In the genomic region with DNA sequence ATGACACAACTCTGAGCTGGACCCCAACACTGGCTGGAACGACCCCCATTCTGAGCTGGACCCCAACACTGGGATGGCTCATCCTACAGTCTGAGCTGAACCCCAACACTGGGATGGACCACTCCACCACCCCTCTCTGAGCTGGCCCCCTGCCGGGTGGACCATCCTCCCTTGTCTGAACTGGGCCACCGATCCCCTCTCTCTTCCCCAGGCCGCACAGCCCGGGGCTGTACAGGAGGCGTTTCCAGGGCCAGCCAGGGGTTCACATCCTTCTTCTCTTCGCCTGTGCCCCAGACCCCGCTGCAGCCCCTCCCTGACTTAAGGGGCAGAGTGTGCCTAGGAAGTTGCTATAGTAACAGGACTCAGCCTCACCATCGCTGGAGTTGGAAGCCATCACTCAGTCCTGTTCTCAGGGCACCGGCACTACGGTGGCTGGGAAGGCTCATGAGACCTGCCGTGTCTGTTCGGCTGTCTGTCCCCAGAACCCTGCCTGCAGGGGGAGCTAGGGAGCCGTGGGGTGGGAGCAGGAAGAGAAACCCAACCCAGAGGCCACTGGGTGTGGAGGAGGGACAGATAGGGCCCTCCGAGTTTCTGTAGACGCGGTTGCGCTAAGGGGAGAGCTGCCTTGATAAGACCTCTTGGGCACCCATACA, we compare ENCODE assay signal across 8 cellular contexts. TPM values are rescaled to one million over a fixed set of nuclear protein-coding genes. Genes with fewer than 3 reads are reported as not detected.
DNase-seq lines count a peak whose midpoint lies in the region; ATAC-seq and TF ChIP-seq lines count a peak whose summit lies in the region.

No MANE protein-coding gene starts in this region.

- H3K9me3 ChIP-seq in BE2C, result no peaks in the 10 kb centered on the region
- no peaks in the 10 kb centered on the region for H3K9me3 ChIP-seq in MG63

- intact Hi-C loops in activated T-helper 1 cell treated with anti-CD3 and anti-CD28 coated beads, Interleukin-12 subunit alpha, Interleukin-12 subunit beta, Interleukin-2, Interleukin-4 antibody, amounts not matched to agents 30 ng/mL and 10 ng/mL and 1 ng/mL, durations not matched to agents 14 hours and 24 hours and 36 hours (cut with micrococcal nuclease), result loop anchor here (10.0 kb wide), 1 partner anchor 339 kb away; a partner anchor contains a TSS
- intact Hi-C loops in left ventricle myocardium superior (cut with micrococcal nuclease), result no loop called here

- H3K4me3 ChIP-seq in BE2C (ENCODE audit: low read depth, low read length) (no peak overlapping the region), MG63 (no peak overlapping the region)

- H3K36me3 Mint-ChIP-seq in activated T-helper 1 cell treated with anti-CD3 and anti-CD28 coated beads, Interleukin-12 subunit alpha, Interleukin-12 subunit beta, Interleukin-2, Interleukin-4 antibody, amounts not matched to agents 30 ng/mL and 10 ng/mL and 1 ng/mL, durations not matched to agents 14 hours and 24 hours and 36 hours (ENCODE audit: low read depth), result peaks cover 1% of the 10 kb centered on the region

- H3K27me3 ChIP-seq in BE2C (no peaks in the 10 kb centered on the region), MG63 (no peaks in the 10 kb centered on the region)

- TF ChIP-seq CTCF in BE2C (IDR thresholded peaks at IDR 0.05; ENCODE audit: low read depth, low read length), result peak; percentile 36

- H3K27me3 Mint-ChIP-seq in activated T-helper 1 cell treated with anti-CD3 and anti-CD28 coated beads, Interleukin-12 subunit alpha, Interleukin-12 subunit beta, Interleukin-2, Interleukin-4 antibody, amounts not matched to agents 30 ng/mL and 10 ng/mL and 1 ng/mL, durations not matched to agents 14 hours and 24 hours and 36 hours (ENCODE audit: insufficient read depth), result peaks cover 2% of the 10 kb centered on the region

- H3K36me3 ChIP-seq in BE2C, result no peaks in the 10 kb centered on the region
- H3K36me3 ChIP-seq in MG63, result no peaks in the 10 kb centered on the region; the same call in none of the 2 replicates

- H3K9me3 Mint-ChIP-seq in activated T-helper 1 cell treated with anti-CD3 and anti-CD28 coated beads, Interleukin-12 subunit alpha, Interleukin-12 subunit beta, Interleukin-2, Interleukin-4 antibody, amounts not matched to agents 30 ng/mL and 10 ng/mL and 1 ng/mL, durations not matched to agents 14 hours and 24 hours and 36 hours, result no peaks in the 10 kb centered on the region

- peak overlapping the region; percentile 5 for H3K4me3 Mint-ChIP-seq in activated T-helper 1 cell treated with anti-CD3 and anti-CD28 coated beads, Interleukin-12 subunit alpha, Interleukin-12 subunit beta, Interleukin-2, Interleukin-4 antibody, amounts not matched to agents 30 ng/mL and 10 ng/mL and 1 ng/mL, durations not matched to agents 14 hours and 24 hours and 36 hours

- peaks cover 5% of the 10 kb centered on the region; the same call in 1 of the 2 replicates for H3K4me1 ChIP-seq in BE2C

- DNase-seq in BE2C (no peak), MG63 (peak; percentile 29), left ventricle myocardium superior (peak; percentile 65), COR-L47 (lab: John Stamatoyannopoulos, UW) (no peak)
- peak; percentile 31 for DNase-seq in activated T-helper 1 cell treated with anti-CD3 and anti-CD28 coated beads, Interleukin-12 subunit alpha, Interleukin-12 subunit beta, Interleukin-2, Interleukin-4 antibody, amounts not matched to agents 30 ng/mL and 10 ng/mL and 1 ng/mL, durations not matched to agents 14 hours and 24 hours and 36 hours (ENCODE audit: low spot score)
- DNase-seq in stimulated activated naive CD4-positive, alpha-beta T cell (lab: John Stamatoyannopoulos, UW), result peak in 4 of 6 experiments; percentile 16 to 35 (median 22)

- ATAC-seq in left ventricle myocardium superior (no peak), HG03457 (IDR thresholded peaks at IDR 0.05; ENCODE audit: unreplicated experiment) (no peak), GM21423 (IDR thresholded peaks at IDR 0.05; ENCODE audit: unreplicated experiment) (no peak)

- H3K27ac Mint-ChIP-seq in activated T-helper 1 cell treated with anti-CD3 and anti-CD28 coated beads, Interleukin-12 subunit alpha, Interleukin-12 subunit beta, Interleukin-2, Interleukin-4 antibody, amounts not matched to agents 30 ng/mL and 10 ng/mL and 1 ng/mL, durations not matched to agents 14 hours and 24 hours and 36 hours, result peak overlapping the region; percentile 18

- peaks cover 34% of the 10 kb centered on the region for H3K4me1 Mint-ChIP-seq in activated T-helper 1 cell treated with anti-CD3 and anti-CD28 coated beads, Interleukin-12 subunit alpha, Interleukin-12 subunit beta, Interleukin-2, Interleukin-4 antibody, amounts not matched to agents 30 ng/mL and 10 ng/mL and 1 ng/mL, durations not matched to agents 14 hours and 24 hours and 36 hours (ENCODE audit: low read depth)

RNA-seq across cellular contexts. Expression of a gene that starts 3.7 kb away (rescaled TPM):
- 27.4 TPM for polyA plus RNA-seq in BE2C (2012; ENCODE audit: insufficient read depth, insufficient read length, low read depth)
- 22.7 and 48.4 TPM in 2 replicates for total RNA-seq in MG63 (2014; rRNA removed; shearing (Covaris generic); ENCODE audit: low replicate concordance)
- total RNA-seq in activated T-helper 1 cell treated with anti-CD3 and anti-CD28 coated beads, Interleukin-12 subunit alpha, Interleukin-12 subunit beta, Interleukin-2, Interleukin-4 antibody, amounts not matched to agents 30 ng/mL and 10 ng/mL and 1 ng/mL, durations not matched to agents 14 hours and 24 hours and 36 hours, result 58.6 and 63.7 TPM in 2 replicates
- total RNA-seq in left ventricle myocardium superior, result 514 TPM

RNA-seq across cellular contexts. Expression of a gene that starts 22.5 kb away (rescaled TPM):
- 3.3 TPM for polyA plus RNA-seq in BE2C (2012; ENCODE audit: insufficient read depth, insufficient read length, low read depth)
- total RNA-seq in MG63 (2014; rRNA removed; shearing (Covaris generic); ENCODE audit: low replicate concordance), result 49.2 and 63.3 TPM in 2 replicates
- total RNA-seq in activated T-helper 1 cell treated with anti-CD3 and anti-CD28 coated beads, Interleukin-12 subunit alpha, Interleukin-12 subunit beta, Interleukin-2, Interleukin-4 antibody, amounts not matched to agents 30 ng/mL and 10 ng/mL and 1 ng/mL, durations not matched to agents 14 hours and 24 hours and 36 hours, result 76.3 and 77.4 TPM in 2 replicates
- total RNA-seq in left ventricle myocardium superior, result 1.6 TPM

RNA-seq across cellular contexts. Expression of a gene that starts 23.3 kb away (rescaled TPM):
- polyA plus RNA-seq in BE2C (2012; ENCODE audit: insufficient read depth, insufficient read length, low read depth), result 76.0 TPM
- 41.9 and 99.7 TPM in 2 replicates for total RNA-seq in MG63 (2014; rRNA removed; shearing (Covaris generic); ENCODE audit: low replicate concordance)
- 130 TPM in 2 replicates for total RNA-seq in activated T-helper 1 cell treated with anti-CD3 and anti-CD28 coated beads, Interleukin-12 subunit alpha, Interleukin-12 subunit beta, Interleukin-2, Interleukin-4 antibody, amounts not matched to agents 30 ng/mL and 10 ng/mL and 1 ng/mL, durations not matched to agents 14 hours and 24 hours and 36 hours
- 58.0 TPM for total RNA-seq in left ventricle myocardium superior

RNA-seq across cellular contexts. Expression of a gene that starts 28.3 kb away (rescaled TPM):
- polyA plus RNA-seq in BE2C (2012; ENCODE audit: insufficient read depth, insufficient read length, low read depth), result not detected
- not detected in 2 replicates for total RNA-seq in MG63 (2014; rRNA removed; shearing (Covaris generic); ENCODE audit: low replicate concordance)
- total RNA-seq in activated T-helper 1 cell treated with anti-CD3 and anti-CD28 coated beads, Interleukin-12 subunit alpha, Interleukin-12 subunit beta, Interleukin-2, Interleukin-4 antibody, amounts not matched to agents 30 ng/mL and 10 ng/mL and 1 ng/mL, durations not matched to agents 14 hours and 24 hours and 36 hours, result 0.67 and 1.1 TPM in 2 replicates
- not detected for total RNA-seq in left ventricle myocardium superior

RNA-seq across cellular contexts. Expression of a gene that starts 41.3 kb away (rescaled TPM):
- 10.5 TPM for polyA plus RNA-seq in BE2C (2012; ENCODE audit: insufficient read depth, insufficient read length, low read depth)
- total RNA-seq in MG63 (2014; rRNA removed; shearing (Covaris generic); ENCODE audit: low replicate concordance), result 1.6 and 2.3 TPM in 2 replicates
- total RNA-seq in activated T-helper 1 cell treated with anti-CD3 and anti-CD28 coated beads, Interleukin-12 subunit alpha, Interleukin-12 subunit beta, Interleukin-2, Interleukin-4 antibody, amounts not matched to agents 30 ng/mL and 10 ng/mL and 1 ng/mL, durations not matched to agents 14 hours and 24 hours and 36 hours, result 2.3 TPM in 2 replicates
- 6.8 TPM for total RNA-seq in left ventricle myocardium superior

Comparison
In these comparisons a context has a peak if more than half of its experiments do, and no peak if none do; other contexts are left out.
1. DNase-seq: peak in MG63 (single experiment), activated T-helper 1 cell treated with anti-CD3 and anti-CD28 coated beads, Interleukin-12 subunit alpha, Interleukin-12 subunit beta, Interleukin-2, Interleukin-4 antibody, amounts not matched to agents 30 ng/mL and 10 ng/mL and 1 ng/mL, durations not matched to agents 14 hours and 24 hours and 36 hours (single experiment), left ventricle myocardium superior (single experiment) and stimulated activated naive CD4-positive, alpha-beta T cell (4 of 6); none in BE2C (single experiment) and COR-L47 (single experiment).
2. RNA of a gene that starts 22.5 kb away (total RNA-seq): 76.3 to 77.4 TPM in activated T-helper 1 cell treated with anti-CD3 and anti-CD28 coated beads, Interleukin-12 subunit alpha, Interleukin-12 subunit beta, Interleukin-2, Interleukin-4 antibody, amounts not matched to agents 30 ng/mL and 10 ng/mL and 1 ng/mL, durations not matched to agents 14 hours and 24 hours and 36 hours and 49.2 to 63.3 TPM in MG63; 1.6 TPM in left ventricle myocardium superior (single experiment); every median in the first group is over 10 times any median in the second.